In the genomic region with DNA sequence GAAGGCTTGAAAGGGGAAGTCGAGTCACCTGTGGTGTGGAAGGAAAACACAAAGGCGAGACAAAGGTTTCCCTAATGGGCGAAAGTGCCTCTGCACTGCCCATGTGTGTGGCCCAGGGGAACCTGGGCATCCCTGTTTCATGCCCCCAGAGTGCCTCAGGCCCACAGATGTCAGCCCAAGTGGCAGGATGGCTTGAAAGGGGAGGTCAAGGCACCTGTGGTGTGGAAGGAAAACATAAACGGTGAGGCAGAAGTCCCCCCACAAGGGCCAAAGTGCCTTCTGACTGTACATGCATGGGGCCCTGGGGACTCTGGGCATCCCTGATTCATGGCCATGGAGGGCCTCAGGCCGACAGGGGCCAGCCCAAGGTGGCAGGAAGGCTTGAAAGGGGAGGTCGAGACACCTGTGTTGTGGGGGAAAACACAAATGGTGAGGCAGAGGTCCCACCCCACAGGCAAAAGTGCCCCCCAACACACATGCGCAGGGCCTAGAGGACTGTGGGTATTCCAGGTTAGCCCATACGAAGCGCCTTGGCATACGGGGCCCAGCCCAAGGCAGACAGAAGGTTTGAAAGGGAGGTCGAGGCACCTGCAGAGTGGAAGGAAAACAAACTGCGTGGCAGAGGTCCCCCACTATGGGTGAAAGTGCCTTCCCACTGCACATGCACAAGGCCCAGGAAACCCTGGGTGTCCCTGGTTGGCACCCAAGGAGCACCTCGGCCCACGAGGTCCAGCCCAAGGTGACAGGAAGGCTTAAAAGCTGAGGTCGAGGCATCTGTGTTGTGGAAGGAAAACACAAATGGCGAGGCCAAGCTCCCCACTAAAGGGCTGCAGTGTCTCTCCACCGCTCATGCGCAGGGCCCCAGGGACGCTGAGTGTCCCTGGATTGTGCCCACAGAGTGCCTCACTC, we compare ENCODE assay signal across 13 cellular contexts.
DNase-seq lines count a peak whose midpoint lies in the region; ATAC-seq and TF ChIP-seq lines count a peak whose summit lies in the region.
"Had no signal": no experiment of that assay in that cellular context is flagged by ENCODE, and none has a peak within 500 bp of the region (broad histone marks: within the 10 kb centered on the region; RNA-seq: fewer than 3 reads in every experiment).

No MANE protein-coding gene starts in this region.

- no peak overlapping the region for H3K14ac ChIP-seq in H9 (ENCODE audit: insufficient read depth, low read length)

- H2BK120ac ChIP-seq in H9 (ENCODE audit: low read depth, low read length, poor library complexity, severe bottlenecking), result no peak overlapping the region

- no peak overlapping the region for H2AK5ac ChIP-seq in H9 (ENCODE audit: insufficient read length, low read length)

- no CpG with 5 or more reads among the region's 19 CpGs for whole genome bisulfite sequencing in H9 (ENCODE audit: extremely low coverage, insufficient read length, low lambda C conversion rate)
- 63 to 73% (median 71%) methylated on average over 19 of the region's 19 CpGs for WGBS in ovary, 3 donors

- no peak overlapping the region for H2AFZ ChIP-seq in H9 (ENCODE audit: low read length)

- no peak for TF ChIP-seq POLR2A in ovary (IDR thresholded peaks at IDR 0.05)

- no peak overlapping the region for H3K4me2 ChIP-seq in H9 (ENCODE audit: insufficient read depth, insufficient read length, low read length)

- DNase-seq in BE2C (peak; percentile 2), H9 (peak; percentile 15), cardiac septum (ENCODE audit: low spot score) (peak; percentile 53), ovary (peak; percentile 1 to 17 (median 4)), glomerular visceral epithelial cell (ENCODE audit: extremely low spot score) (no peak), DMS53 (lab: John Stamatoyannopoulos, UW) (no peak)
- DNase-seq in stimulated activated naive CD4-positive, alpha-beta T cell (lab: John Stamatoyannopoulos, UW), result no peak
- DNase-seq: amygdala; effector memory CD4-positive, alpha-beta T cell; GF-D8; NCI-H1417 treated with DMSO at 0.1 percent for 48 hours had no signal

- no peak overlapping the region for H2BK20ac ChIP-seq in H9 (ENCODE audit: low read depth, low read length, poor library complexity, severe bottlenecking)

- no peaks in the 10 kb centered on the region for H3K4me1 Mint-ChIP-seq in H9

- H2BK12ac ChIP-seq in H9 (ENCODE audit: insufficient read length, low read depth, low read length), result no peak overlapping the region

- no peaks in the 10 kb centered on the region for H3K4me1 ChIP-seq in BE2C
- H3K4me1 ChIP-seq in H9 (ENCODE audit: insufficient read depth, low read length), result no peaks in the 10 kb centered on the region
- H3K4me1 ChIP-seq in ovary (ENCODE audit: insufficient read depth), result no peaks in the 10 kb centered on the region

- no peak overlapping the region for H3T11ph ChIP-seq in H9 (ENCODE audit: low read length)

- intact Hi-C loops in cardiac septum (cut with DNase I) (no loop called here), ovary (cut with DNase I) (no loop called here)

- peaks cover 7 to 24% (median 11%) of the 10 kb centered on the region in 3 experiments; a peak in 5 of 7 replicates for H3K36me3 Mint-ChIP-seq in H9 (ENCODE audit: insufficient read depth in 1 of 3, low read depth in 3 of 3)

- H3K9me3 ChIP-seq in BE2C (no peaks in the 10 kb centered on the region; the same call in 1 of the 2 replicates), H9 (ENCODE audit: control insufficient read depth, low read depth, low read length) (peaks cover 96% of the 10 kb centered on the region), ovary (peaks cover 0 to 9% of the 10 kb centered on the region in 2 donors)

- H3K9me3 Mint-ChIP-seq in H9, result peaks cover 94 to 98% of the 10 kb centered on the region in 2 experiments

- H3K4me3 ChIP-seq in BE2C (ENCODE audit: low read depth, low read length) (no peak overlapping the region), ovary (no peak overlapping the region)

- H2BK15ac ChIP-seq in H9 (ENCODE audit: low read depth, low read length), result no peak overlapping the region

- H3K4ac ChIP-seq in H9 (ENCODE audit: low read depth, low read length), result no peak overlapping the region

- H4K8ac ChIP-seq in H9 (replicated peaks; ENCODE audit: insufficient read length, low read depth, low read length), result no peak overlapping the region

- ATAC-seq in GM19035 (IDR thresholded peaks at IDR 0.05; ENCODE audit: unreplicated experiment), result no peak

- TF ChIP-seq EP300 in ovary (IDR thresholded peaks at IDR 0.05), result no peak

- H3K23ac ChIP-seq in H9 (ENCODE audit: insufficient read length, low read depth, low read length), result no peak overlapping the region

- H3K4me3 Mint-ChIP-seq in H9, result no peak overlapping the region

- H3K36me3 ChIP-seq in BE2C, result no peaks in the 10 kb centered on the region
- no peaks in the 10 kb centered on the region for H3K36me3 ChIP-seq in ovary

- no peak overlapping the region for H3K56ac ChIP-seq in H9 (ENCODE audit: insufficient read length, low read depth, low read length)

- H4K91ac ChIP-seq in H9 (ENCODE audit: insufficient read length, low read depth, low read length), result no peak overlapping the region

- no peaks in the 10 kb centered on the region; the same call in none of the 2 replicates for H3K27me3 Mint-ChIP-seq in H9 (ENCODE audit: low read depth)

- H3K18ac ChIP-seq in H9 (ENCODE audit: insufficient read length, low read depth, low read length), result no peak overlapping the region

- no peaks in the 10 kb centered on the region for H3K79me2 ChIP-seq in H9 (ENCODE audit: insufficient read depth, low read length)

- no peak overlapping the region for H2BK5ac ChIP-seq in H9 (ENCODE audit: insufficient read length, low read length)

- no peaks in the 10 kb centered on the region for H3K79me1 ChIP-seq in H9 (ENCODE audit: insufficient read depth, low read depth, low read length, poor library complexity, severe bottlenecking)

- H3K9ac ChIP-seq in H9 (ENCODE audit: extremely low read depth, insufficient read length, low read length), result no peak overlapping the region

- H4K20me1 ChIP-seq in H9 (ENCODE audit: control insufficient read depth, insufficient read depth, insufficient read length), result no peaks in the 10 kb centered on the region

- TF ChIP-seq CTCF in BE2C (IDR thresholded peaks at IDR 0.05; ENCODE audit: low read depth, low read length), result no peak
- TF ChIP-seq CTCF in H9 (conservative IDR thresholded peaks at IDR 0.05), result no peak
- no peak for TF ChIP-seq CTCF in ovary (IDR thresholded peaks at IDR 0.05)

- H3K23me2 ChIP-seq in H9 (ENCODE audit: insufficient read length, low read depth, low read length, poor library complexity, severe bottlenecking), result no peaks in the 10 kb centered on the region

- H3K27ac ChIP-seq in H9 (ENCODE audit: insufficient read length, low read depth, low read length), result no peak overlapping the region
- H3K27ac ChIP-seq in ovary, result no peak overlapping the region
- H3K27ac ChIP-seq: C4-2B had no signal

- H4K5ac ChIP-seq in H9 (ENCODE audit: insufficient read length, low read depth, low read length), result no peak overlapping the region

- no peak overlapping the region for H3K27ac Mint-ChIP-seq in H9

- no peaks in the 10 kb centered on the region for H3K27me3 ChIP-seq in BE2C
- no peaks in the 10 kb centered on the region for H3K27me3 ChIP-seq in H9 (ENCODE audit: insufficient read depth, low read length)
- no peaks in the 10 kb centered on the region for H3K27me3 ChIP-seq in ovary

Comparison
In these comparisons a context has a peak if more than half of its experiments do, and no peak if none do; other contexts are left out.
1. DNase-seq: peak in BE2C (single experiment), H9 (single experiment), cardiac septum (single experiment) and ovary (5 of 5); none in stimulated activated naive CD4-positive, alpha-beta T cell (0 of 6), glomerular visceral epithelial cell (single experiment) and DMS53 (single experiment).